In genomic region chr10:122953827-122954730, GRCh38 we compare ENCODE assay signal across 8 cellular contexts. TPM values are rescaled to one million over a fixed set of nuclear protein-coding genes. Genes with fewer than 3 reads are reported as not detected.
A peak's percentile ranks its signal among the peaks of the same experiment; 100 is the strongest.
DNase-seq lines count a peak whose midpoint lies in the region; ATAC-seq and TF ChIP-seq lines count a peak whose summit lies in the region.

Gene C10orf88 (minus strand): TSS chr10:122954227. CDS start chr10:122954178, 49 bp downstream.

- H3K9me3 ChIP-seq in osteoblast (ENCODE audit: low read depth, low read length) (no peaks in the 10 kb centered on the region), thymus (ENCODE audit: control insufficient read depth) (no peaks in the 10 kb centered on the region)

- H3K36me3 ChIP-seq in osteoblast (ENCODE audit: insufficient read depth, low read length) (peaks cover 5% of the 10 kb centered on the region), thymus (ENCODE audit: control insufficient read depth, insufficient read depth) (no peaks in the 10 kb centered on the region)

- peaks cover 28% of the 10 kb centered on the region for H3K4me1 Mint-ChIP-seq in activated naive CD8-positive, alpha-beta T cell (ENCODE audit: low read depth)
- peaks cover 3% of the 10 kb centered on the region for H3K4me1 Mint-ChIP-seq in glutamatergic neuron (ENCODE audit: low read depth, unreplicated experiment)

- TF ChIP-seq CTCF in glutamatergic neuron (IDR thresholded peaks at IDR 0.05; ENCODE audit: partially characterized antibody, unreplicated experiment) (no peak), osteoblast (IDR thresholded peaks at IDR 0.05; ENCODE audit: extremely low read depth, low read depth, low read length) (no peak)

- no peaks in the 10 kb centered on the region for H4K20me1 ChIP-seq in osteoblast (ENCODE audit: insufficient read depth, low read length)

- H3K27me3 ChIP-seq in osteoblast (ENCODE audit: insufficient read depth, low read length) = no peaks in the 10 kb centered on the region
- H3K27me3 ChIP-seq in thymus (ENCODE audit: control insufficient read depth, insufficient read depth) = no peaks in the 10 kb centered on the region

- DNase-seq in NCI-H1092 treated with DMSO at 0.1 percent for 48 hours (lab: John Stamatoyannopoulos, UW) = peak; percentile 96
- peak; percentile 97 for DNase-seq in SKM-1 (lab: John Stamatoyannopoulos, UW; ENCODE audit: unreplicated experiment)
- DNase-seq in glutamatergic neuron = peak; percentile 99
- DNase-seq in osteoblast (ENCODE audit: insufficient read length, low spot score, missing footprints) = peak; percentile 98

- H3K79me2 ChIP-seq in osteoblast (ENCODE audit: insufficient read depth, low read length) = peaks cover 19% of the 10 kb centered on the region

- H3K27ac ChIP-seq in osteoblast (ENCODE audit: low read depth, low read length) (peak within 1 kb of the TSS; percentile 67), thymus (ENCODE audit: low read depth) (peak within 1 kb of the TSS; percentile 75)

- H3K4me3 ChIP-seq in GM08714 (ENCODE audit: low read length) (peak within 1 kb of the TSS; percentile 80), osteoblast (ENCODE audit: insufficient read depth, low read length) (peak within 1 kb of the TSS; percentile 92), thymus (ENCODE audit: low read length) (peak within 1 kb of the TSS; percentile 83)

- H3K36me3 Mint-ChIP-seq in activated naive CD8-positive, alpha-beta T cell = peaks cover 3% of the 10 kb centered on the region
- H3K36me3 Mint-ChIP-seq in glutamatergic neuron (ENCODE audit: unreplicated experiment) = no peaks in the 10 kb centered on the region

- WGBS in thymus = 6% methylated on average over 83 of the region's 83 CpGs

- peaks cover 12% of the 10 kb centered on the region for H3K4me1 ChIP-seq in osteoblast (ENCODE audit: insufficient read depth, low read length)
- H3K4me1 ChIP-seq in thymus (ENCODE audit: control insufficient read depth, insufficient read depth, low read length) = peaks cover 9% of the 10 kb centered on the region

- H3K4me2 ChIP-seq in osteoblast (ENCODE audit: insufficient read depth, low read length) = peak within 1 kb of the TSS; percentile 98

- peak within 1 kb of the TSS; percentile 100 for H2AFZ ChIP-seq in osteoblast (ENCODE audit: low read length)

- peak; percentile 97 for ATAC-seq in HG02610 (IDR thresholded peaks at IDR 0.05; ENCODE audit: unreplicated experiment)

- H3K9me3 Mint-ChIP-seq in activated naive CD8-positive, alpha-beta T cell (ENCODE audit: low read depth) = no peaks in the 10 kb centered on the region
- H3K9me3 Mint-ChIP-seq in glutamatergic neuron (ENCODE audit: unreplicated experiment) = peaks cover 13% of the 10 kb centered on the region

- H3K27ac Mint-ChIP-seq in activated naive CD8-positive, alpha-beta T cell = peak within 1 kb of the TSS; percentile 82
- H3K27ac Mint-ChIP-seq in glutamatergic neuron (ENCODE audit: unreplicated experiment) = peak within 1 kb of the TSS; percentile 36

- no peaks in the 10 kb centered on the region for H3K27me3 Mint-ChIP-seq in activated naive CD8-positive, alpha-beta T cell
- H3K27me3 Mint-ChIP-seq in glutamatergic neuron (ENCODE audit: unreplicated experiment) = peaks cover 6% of the 10 kb centered on the region

- peak within 1 kb of the TSS; percentile 92 for H3K4me3 Mint-ChIP-seq in activated naive CD8-positive, alpha-beta T cell
- H3K4me3 Mint-ChIP-seq in glutamatergic neuron (ENCODE audit: unreplicated experiment) = peak within 1 kb of the TSS; percentile 95

RNA-seq across cellular contexts. Expression of gene C10orf88, which starts in this region (rescaled TPM):
- 14.0 TPM for total RNA-seq in glutamatergic neuron (ENCODE audit: unreplicated experiment)
- total RNA-seq in osteoblast = 6.5 and 7.4 TPM in 2 replicates
- 12.1 TPM for polyA plus RNA-seq in thymus

Comparison
In these comparisons a context has a peak if more than half of its experiments do, and no peak if none do; other contexts are left out.
1. Peak in every context shown above with its lines: DNase-seq, ATAC-seq, H3K4me3 ChIP-seq and H3K27ac ChIP-seq.